8 cellular contexts compared by ENCODE assay signal in the genomic region with DNA sequence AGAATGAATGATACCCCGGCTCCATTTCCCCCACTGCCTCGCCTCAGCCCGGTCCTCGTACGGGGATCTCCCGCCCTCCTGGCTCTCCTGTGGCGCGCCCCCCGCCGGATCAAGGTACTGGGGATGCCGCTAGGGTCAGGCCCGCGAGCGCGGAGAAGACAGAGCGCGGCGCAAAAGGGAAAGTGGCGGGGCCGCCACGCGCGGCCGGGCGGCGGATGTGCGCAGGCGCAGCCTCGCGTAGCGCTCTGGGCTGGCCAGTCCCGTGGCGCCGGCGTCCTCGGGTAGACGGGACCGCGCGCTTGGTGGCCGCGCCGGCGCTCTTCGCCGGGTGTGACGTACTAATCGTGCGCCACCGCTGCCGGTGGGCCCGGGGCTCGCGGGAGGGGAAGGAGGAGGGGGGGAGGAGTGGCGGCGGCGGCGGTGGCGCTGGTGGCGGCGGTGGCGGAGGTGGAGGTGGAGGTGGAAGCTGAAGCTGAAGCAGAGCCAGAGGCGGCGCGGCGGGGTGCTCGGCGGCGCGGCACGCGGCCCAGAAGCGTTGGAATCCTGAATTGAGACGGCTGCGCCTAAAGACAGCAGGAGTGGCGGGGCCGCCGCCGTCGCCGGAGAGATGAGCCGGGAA. TPM values are rescaled to one million over a fixed set of nuclear protein-coding genes. Genes with fewer than 3 reads are reported as not detected.
DNase-seq lines count a peak whose midpoint lies in the region; ATAC-seq and TF ChIP-seq lines count a peak whose summit lies in the region.

Gene SENP3 (plus strand): TSS at position 331 of the 619 bp plus-strand sequence. CDS start 1,158 bp downstream, outside the sequence.

- ATAC-seq in GM21723 (IDR thresholded peaks at IDR 0.05; ENCODE audit: unreplicated experiment) (peak; percentile 49), SK-N-SH treated with all-trans-retinoic acid at 6 μM for 48 hours (peak; percentile 90)

- DNase-seq in Karpas-422 = peak; percentile 96
- peak; percentile 92 for DNase-seq in activated naive CD4-positive, alpha-beta T cell treated with anti-CD3 and anti-CD28 coated beads, Interleukin-2, amount 50 U/mL, for 16 hours
- peak; percentile 97 for DNase-seq in germinal center (ENCODE audit: low spot score)
- DNase-seq in nucleus accumbens (lab: John Stamatoyannopoulos, UW) = peak in 54 of 56 donors; percentile 43 to 91 (median 82)

- 0 out of 2 replicates have a peak, but pooled peaks cover 3% of the 10 kb centered on the region for H3F3A ChIP-seq in DOHH2 (ENCODE audit: control insufficient read depth, insufficient read depth)

- H3K36me3 ChIP-seq in DOHH2 (ENCODE audit: control insufficient read depth, low read length) (peaks cover 42% of the 10 kb centered on the region), Karpas-422 (ENCODE audit: insufficient read depth, low read length) (peaks cover 26% of the 10 kb centered on the region)

- TF ChIP-seq CTCF in DOHH2 (IDR thresholded peaks at IDR 0.05; ENCODE audit: low read depth, low read length, poor library complexity, severe bottlenecking) (no peak), subcutaneous adipose tissue (IDR thresholded peaks at IDR 0.05; ENCODE audit: low read depth) (no peak)

- peak within 1 kb of the TSS; percentile 87 for H3K9ac ChIP-seq in Karpas-422 (ENCODE audit: low read length)

- H3K9me3 ChIP-seq in DOHH2 (ENCODE audit: control insufficient read depth, insufficient read depth, low read length) = no peaks in the 10 kb centered on the region
- no peaks in the 10 kb centered on the region for H3K9me3 ChIP-seq in Karpas-422 (ENCODE audit: low read length)

- H3K4me3 ChIP-seq in DOHH2 (ENCODE audit: low read length) (peak within 1 kb of the TSS; percentile 79), Karpas-422 (ENCODE audit: low read length) (peak within 1 kb of the TSS; percentile 86)

- H3K27ac ChIP-seq in DOHH2 (ENCODE audit: low read depth, low read length) (peak within 1 kb of the TSS; percentile 82), Karpas-422 (ENCODE audit: low read length) (peak within 1 kb of the TSS; percentile 81)

- H3K27me3 ChIP-seq in DOHH2 (ENCODE audit: control insufficient read depth, low read length) (peaks cover 7% of the 10 kb centered on the region), Karpas-422 (ENCODE audit: low read length) (no peaks in the 10 kb centered on the region)

- peak within 1 kb of the TSS; percentile 92 for H2AFZ ChIP-seq in Karpas-422 (ENCODE audit: low read length)

- H4K20me1 ChIP-seq in DOHH2 (ENCODE audit: control insufficient read depth, insufficient read depth, low read depth, low read length) (no peaks in the 10 kb centered on the region), Karpas-422 (ENCODE audit: insufficient read depth, low read depth, low read length) (peaks cover 10% of the 10 kb centered on the region; the same call in 1 of the 2 replicates)

- H3K4me2 ChIP-seq in DOHH2 (ENCODE audit: low read length) (peak within 1 kb of the TSS; percentile 92), Karpas-422 (ENCODE audit: low read depth, low read length, poor library complexity, severe bottlenecking) (peak within 1 kb of the TSS; percentile 88)

- H3K9me2 ChIP-seq in DOHH2 (replicated peaks; ENCODE audit: control insufficient read depth, low read length) (no peaks in the 10 kb centered on the region), Karpas-422 (replicated peaks; ENCODE audit: insufficient read depth, low read length) (no peaks in the 10 kb centered on the region)

- H3K4me1 ChIP-seq in DOHH2 (ENCODE audit: control insufficient read depth, low read length) (peaks cover 49% of the 10 kb centered on the region), Karpas-422 (ENCODE audit: low read length) (peaks cover 44% of the 10 kb centered on the region)

- H3K79me2 ChIP-seq in DOHH2 (ENCODE audit: control insufficient read depth, low read length) (peaks cover 48% of the 10 kb centered on the region), Karpas-422 (ENCODE audit: low read length) (peaks cover 48% of the 10 kb centered on the region)

TF ChIP-seq in SK-N-SH treated with all-trans-retinoic acid at 6 μM for 48 hours, 23 proteins besides CTCF, POLR2A, EP300 and RAD21:
- TF ChIP-seq PPARA (CRISPR knock-in tag; IDR thresholded peaks at IDR 0.05; ENCODE audit: borderline replicate concordance) = no peak

RNA-seq across cellular contexts. Expression of gene SENP3, which starts in this region (rescaled TPM):
- total RNA-seq in Karpas-422 (2014; rRNA removed; shearing (Covaris generic); ENCODE audit: low replicate concordance) = 62.8 and 96.1 TPM in 2 replicates
- 10 to 100 TPM; 41.6 to 64.7 (median 56.8) TPM for total RNA-seq in subcutaneous adipose tissue

Comparison
In these comparisons a context has a peak if more than half of its experiments do, and no peak if none do; other contexts are left out.
1. Peak in every context shown above with its lines: DNase-seq, ATAC-seq, H3K4me3 ChIP-seq and H3K27ac ChIP-seq.